In the genomic region with DNA sequence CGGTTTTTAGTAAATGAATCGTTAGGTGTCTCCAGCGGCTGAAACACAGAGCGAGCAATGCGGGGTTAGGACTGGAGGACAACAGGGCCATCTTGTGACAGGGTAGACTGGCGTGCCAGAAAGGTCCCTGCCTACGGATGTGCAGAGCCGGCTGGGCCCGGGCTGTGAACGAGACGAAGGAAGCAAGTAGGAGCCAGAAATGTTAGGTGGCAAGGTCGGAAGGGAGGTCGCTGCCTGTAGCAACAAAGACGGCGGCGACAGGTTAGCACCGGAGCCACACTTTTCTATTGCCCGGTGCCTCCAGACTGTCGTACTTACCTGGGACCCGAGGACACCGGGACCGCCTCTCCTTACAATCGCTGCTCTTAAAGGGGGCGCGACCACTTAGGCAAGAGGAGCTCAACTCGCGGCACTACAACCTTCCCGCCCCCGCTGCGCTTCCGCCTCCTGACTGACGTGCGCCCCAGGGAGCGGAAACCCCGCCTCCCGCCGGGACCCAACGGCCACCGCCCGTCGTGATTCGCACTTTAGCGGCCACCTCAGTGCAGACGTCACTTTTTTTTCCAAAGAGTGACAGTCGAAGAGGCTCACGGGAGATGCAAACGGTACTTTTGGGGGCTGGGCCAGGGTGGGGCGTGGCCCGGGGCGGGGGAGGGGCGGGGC, we compare ENCODE assay signal across 8 cellular contexts. TPM values are rescaled to one million over a fixed set of nuclear protein-coding genes. Genes with fewer than 3 reads are reported as not detected.
DNase-seq lines count a peak whose midpoint lies in the region; ATAC-seq and TF ChIP-seq lines count a peak whose summit lies in the region.

A gene with protein sequence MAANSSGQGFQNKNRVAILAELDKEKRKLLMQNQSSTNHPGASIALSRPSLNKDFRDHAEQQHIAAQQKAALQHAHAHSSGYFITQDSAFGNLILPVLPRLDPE (minus strand): TSS at position 449 of the 663 bp plus-strand sequence. CDS start 1,632 bp downstream, outside the sequence.

- peak; percentile 66 for TF ChIP-seq POLR2A in NB4 (IDR thresholded peaks at IDR 0.05; ENCODE audit: extremely low read depth, insufficient read length)

- peaks cover 12% of the 10 kb centered on the region for H3K36me3 ChIP-seq in SK-N-MC (ENCODE audit: insufficient read depth, low read length)
- H3K36me3 ChIP-seq in osteoblast (ENCODE audit: insufficient read depth, low read length) = no peaks in the 10 kb centered on the region
- no peaks in the 10 kb centered on the region for H3K36me3 ChIP-seq in thoracic aorta

- H4K20me1 ChIP-seq in osteoblast (ENCODE audit: insufficient read depth, low read length) = no peaks in the 10 kb centered on the region

- TF ChIP-seq CTCF in GM10248 (IDR thresholded peaks at IDR 0.05; ENCODE audit: control extremely low read depth, extremely low read depth, low read depth, missing control alignments) (peak; percentile 25), NB4 (IDR thresholded peaks at IDR 0.05; ENCODE audit: low read depth, low read length) (no peak), osteoblast (IDR thresholded peaks at IDR 0.05; ENCODE audit: extremely low read depth, low read depth, low read length) (no peak), thoracic aorta (IDR thresholded peaks at IDR 0.05) (no peak)

- H3K4me1 ChIP-seq in osteoblast (ENCODE audit: insufficient read depth, low read length) (peaks cover 6% of the 10 kb centered on the region), thoracic aorta (ENCODE audit: control insufficient read depth in 1 of 2, low read depth in 2 of 2) (peaks cover 5 to 7% of the 10 kb centered on the region in 2 donors)

- POLR2A ChIA-PET in GM10248 (lab: Yijun Ruan, JAX) = interaction anchor here (0.8 kb wide), 1 partner anchor 36 kb away, joined by 3 read pairs; no protein-coding TSS in a partner anchor

- DNase-seq in GM10248 (ENCODE audit: extremely low spot score) (peak; percentile 97), NB4 (ENCODE audit: low read depth) (peak; percentile 98), SK-N-MC (ENCODE audit: low read depth, low spot score) (peak; percentile 75), glomerular visceral epithelial cell (ENCODE audit: extremely low spot score) (peak; percentile 97), osteoblast (ENCODE audit: insufficient read length, low spot score, missing footprints) (peak; percentile 97), thoracic aorta (ENCODE audit: low spot score) (peak; percentile 87)
- peak; percentile 98 for DNase-seq in activated naive CD4-positive, alpha-beta T cell treated with anti-CD3 and anti-CD28 coated beads, Interleukin-2, amount 50 U/mL, for 16 hours

- peak within 1 kb of the TSS; percentile 78 for H3K27ac ChIP-seq in SK-N-MC
- H3K27ac ChIP-seq in osteoblast (ENCODE audit: low read depth, low read length) = peak within 1 kb of the TSS; percentile 74
- peak within 1 kb of the TSS; percentile 64 to 66 for H3K27ac ChIP-seq in thoracic aorta

- peak within 1 kb of the TSS; percentile 87 for H3K4me3 ChIP-seq in NB4 (ENCODE audit: low read depth, low read length)
- H3K4me3 ChIP-seq in SK-N-MC = peak within 1 kb of the TSS; percentile 83
- H3K4me3 ChIP-seq in osteoblast (ENCODE audit: insufficient read depth, low read length) = peak within 1 kb of the TSS; percentile 83
- peak within 1 kb of the TSS; percentile 82 for H3K4me3 ChIP-seq in thoracic aorta

- H3K27me3 ChIP-seq in osteoblast (ENCODE audit: insufficient read depth, low read length) = no peaks in the 10 kb centered on the region
- H3K27me3 ChIP-seq in thoracic aorta (replicated peaks; ENCODE audit: insufficient read depth) = no peaks in the 10 kb centered on the region

- peak; percentile 95 for ATAC-seq in HG02571 (IDR thresholded peaks at IDR 0.05; ENCODE audit: unreplicated experiment)
- ATAC-seq in thoracic aorta (ENCODE audit: insufficient number of reproducible peaks, low FRiP score, low read depth) = peak; percentile 95

- H3K9ac ChIP-seq in SK-N-MC (ENCODE audit: insufficient read length) = peak within 1 kb of the TSS; percentile 85

- H3K79me2 ChIP-seq in osteoblast (ENCODE audit: insufficient read depth, low read length) = peaks cover 37% of the 10 kb centered on the region

- H2AFZ ChIP-seq in osteoblast (ENCODE audit: low read length) = peak within 1 kb of the TSS; percentile 86

- peak within 1 kb of the TSS; percentile 93 for H3K4me2 ChIP-seq in osteoblast (ENCODE audit: insufficient read depth, low read length)

- H3K9me3 ChIP-seq in SK-N-MC (ENCODE audit: low read depth, low read length) = no peaks in the 10 kb centered on the region
- no peaks in the 10 kb centered on the region for H3K9me3 ChIP-seq in osteoblast (ENCODE audit: low read depth, low read length)
- H3K9me3 ChIP-seq in thoracic aorta = no peaks in the 10 kb centered on the region

- CTCF ChIA-PET in GM10248 (lab: Yijun Ruan, JAX) = interaction anchor here (0.7 to 2.1 kb wide), 6 partner anchors 10 to 75 kb away, joined by 3 to 10 read pairs (median 4); no protein-coding TSS in a partner anchor

RNA-seq across cellular contexts. Expression of the gene that starts here (rescaled TPM):
- total RNA-seq in osteoblast (15.6 and 16.8 TPM in 2 replicates), thoracic aorta (10 to 100 TPM; 16.1 to 21.6 TPM)

Comparison
In these comparisons a context has a peak if more than half of its experiments do, and no peak if none do; other contexts are left out.
1. Peak in every context shown above with its lines: DNase-seq, ATAC-seq, H3K4me3 ChIP-seq and H3K27ac ChIP-seq.